3 cellular contexts compared by ENCODE assay signal in the genomic region with DNA sequence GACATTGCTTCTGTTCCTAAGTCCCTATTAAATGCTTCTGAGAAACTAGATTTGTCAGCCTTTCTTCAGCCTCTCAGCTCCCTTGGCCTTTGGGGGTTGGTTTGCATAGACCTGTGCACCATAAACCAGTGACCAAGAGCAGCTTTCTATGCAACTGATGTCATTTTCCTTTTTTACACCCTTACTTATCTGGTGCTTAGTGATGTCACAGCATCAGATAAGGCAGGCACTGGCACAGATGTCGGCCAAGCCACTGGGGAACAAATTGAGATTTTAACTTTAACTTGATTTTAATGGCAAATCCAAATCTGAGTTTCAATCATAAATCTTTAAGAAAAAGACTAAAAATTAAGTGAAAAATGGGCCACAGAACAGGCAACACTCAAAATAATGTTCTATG.
A peak's percentile ranks its signal among the peaks of the same experiment; 100 is the strongest.
TF ChIP-seq lines count a peak whose summit lies in the region.

No MANE protein-coding gene starts in this region.

TF ChIP-seq in SK-N-SH, 30 proteins besides CTCF, POLR2A, EP300 and RAD21:
- TF ChIP-seq RXRA (IDR thresholded peaks at IDR 0.05; ENCODE audit: borderline replicate concordance, low read depth) (no peak), GATA2 (CRISPR knock-in tag; IDR thresholded peaks at IDR 0.05) (peak; percentile 38; the same call in 1 of the 2 replicates)

TF ChIP-seq in SK-N-SH treated with all-trans-retinoic acid at 6 μM for 48 hours, 23 proteins besides CTCF, POLR2A, EP300 and RAD21:
- TF ChIP-seq OSR1 (CRISPR knock-in tag; IDR thresholded peaks at IDR 0.05): no peak
- TF ChIP-seq, protein P1, sequence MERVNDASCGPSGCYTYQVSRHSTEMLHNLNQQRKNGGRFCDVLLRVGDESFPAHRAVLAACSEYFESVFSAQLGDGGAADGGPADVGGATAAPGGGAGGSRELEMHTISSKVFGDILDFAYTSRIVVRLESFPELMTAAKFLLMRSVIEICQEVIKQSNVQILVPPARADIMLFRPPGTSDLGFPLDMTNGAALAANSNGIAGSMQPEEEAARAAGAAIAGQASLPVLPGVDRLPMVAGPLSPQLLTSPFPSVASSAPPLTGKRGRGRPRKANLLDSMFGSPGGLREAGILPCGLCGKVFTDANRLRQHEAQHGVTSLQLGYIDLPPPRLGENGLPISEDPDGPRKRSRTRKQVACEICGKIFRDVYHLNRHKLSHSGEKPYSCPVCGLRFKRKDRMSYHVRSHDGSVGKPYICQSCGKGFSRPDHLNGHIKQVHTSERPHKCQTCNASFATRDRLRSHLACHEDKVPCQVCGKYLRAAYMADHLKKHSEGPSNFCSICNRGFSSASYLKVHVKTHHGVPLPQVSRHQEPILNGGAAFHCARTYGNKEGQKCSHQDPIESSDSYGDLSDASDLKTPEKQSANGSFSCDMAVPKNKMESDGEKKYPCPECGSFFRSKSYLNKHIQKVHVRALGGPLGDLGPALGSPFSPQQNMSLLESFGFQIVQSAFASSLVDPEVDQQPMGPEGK (CRISPR knock-in tag; IDR thresholded peaks at IDR 0.05; ENCODE audit: borderline replicate concordance): no peak
- TF ChIP-seq ZNF8 (CRISPR knock-in tag; IDR thresholded peaks at IDR 0.05): no peak
- TF ChIP-seq ZNF565 (CRISPR knock-in tag; conservative IDR thresholded peaks at IDR 0.05; ENCODE audit: low read depth): no peak
- TF ChIP-seq BACH2 (CRISPR knock-in tag; IDR thresholded peaks at IDR 0.05; ENCODE audit: borderline replicate concordance): no peak
- TF ChIP-seq, protein P2, sequence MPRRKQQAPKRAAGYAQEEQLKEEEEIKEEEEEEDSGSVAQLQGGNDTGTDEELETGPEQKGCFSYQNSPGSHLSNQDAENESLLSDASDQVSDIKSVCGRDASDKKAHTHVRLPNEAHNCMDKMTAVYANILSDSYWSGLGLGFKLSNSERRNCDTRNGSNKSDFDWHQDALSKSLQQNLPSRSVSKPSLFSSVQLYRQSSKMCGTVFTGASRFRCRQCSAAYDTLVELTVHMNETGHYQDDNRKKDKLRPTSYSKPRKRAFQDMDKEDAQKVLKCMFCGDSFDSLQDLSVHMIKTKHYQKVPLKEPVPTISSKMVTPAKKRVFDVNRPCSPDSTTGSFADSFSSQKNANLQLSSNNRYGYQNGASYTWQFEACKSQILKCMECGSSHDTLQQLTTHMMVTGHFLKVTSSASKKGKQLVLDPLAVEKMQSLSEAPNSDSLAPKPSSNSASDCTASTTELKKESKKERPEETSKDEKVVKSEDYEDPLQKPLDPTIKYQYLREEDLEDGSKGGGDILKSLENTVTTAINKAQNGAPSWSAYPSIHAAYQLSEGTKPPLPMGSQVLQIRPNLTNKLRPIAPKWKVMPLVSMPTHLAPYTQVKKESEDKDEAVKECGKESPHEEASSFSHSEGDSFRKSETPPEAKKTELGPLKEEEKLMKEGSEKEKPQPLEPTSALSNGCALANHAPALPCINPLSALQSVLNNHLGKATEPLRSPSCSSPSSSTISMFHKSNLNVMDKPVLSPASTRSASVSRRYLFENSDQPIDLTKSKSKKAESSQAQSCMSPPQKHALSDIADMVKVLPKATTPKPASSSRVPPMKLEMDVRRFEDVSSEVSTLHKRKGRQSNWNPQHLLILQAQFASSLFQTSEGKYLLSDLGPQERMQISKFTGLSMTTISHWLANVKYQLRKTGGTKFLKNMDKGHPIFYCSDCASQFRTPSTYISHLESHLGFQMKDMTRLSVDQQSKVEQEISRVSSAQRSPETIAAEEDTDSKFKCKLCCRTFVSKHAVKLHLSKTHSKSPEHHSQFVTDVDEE (CRISPR knock-in tag; IDR thresholded peaks at IDR 0.05): no peak
- TF ChIP-seq RARB (CRISPR knock-in tag; IDR thresholded peaks at IDR 0.05): no peak
- no peak for TF ChIP-seq PPARA (CRISPR knock-in tag; IDR thresholded peaks at IDR 0.05; ENCODE audit: borderline replicate concordance)
- no peak for TF ChIP-seq ZNF70 (CRISPR knock-in tag; IDR thresholded peaks at IDR 0.05)
- TF ChIP-seq, protein P3, sequence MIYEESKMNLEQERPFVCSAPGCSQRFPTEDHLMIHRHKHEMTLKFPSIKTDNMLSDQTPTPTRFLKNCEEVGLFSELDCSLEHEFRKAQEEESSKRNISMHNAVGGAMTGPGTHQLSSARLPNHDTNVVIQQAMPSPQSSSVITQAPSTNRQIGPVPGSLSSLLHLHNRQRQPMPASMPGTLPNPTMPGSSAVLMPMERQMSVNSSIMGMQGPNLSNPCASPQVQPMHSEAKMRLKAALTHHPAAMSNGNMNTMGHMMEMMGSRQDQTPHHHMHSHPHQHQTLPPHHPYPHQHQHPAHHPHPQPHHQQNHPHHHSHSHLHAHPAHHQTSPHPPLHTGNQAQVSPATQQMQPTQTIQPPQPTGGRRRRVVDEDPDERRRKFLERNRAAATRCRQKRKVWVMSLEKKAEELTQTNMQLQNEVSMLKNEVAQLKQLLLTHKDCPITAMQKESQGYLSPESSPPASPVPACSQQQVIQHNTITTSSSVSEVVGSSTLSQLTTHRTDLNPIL (CRISPR knock-in tag; IDR thresholded peaks at IDR 0.05; ENCODE audit: low read depth): no peak
- TF ChIP-seq SNAI2 (CRISPR knock-in tag; IDR thresholded peaks at IDR 0.05): no peak
- TF ChIP-seq, protein P4, sequence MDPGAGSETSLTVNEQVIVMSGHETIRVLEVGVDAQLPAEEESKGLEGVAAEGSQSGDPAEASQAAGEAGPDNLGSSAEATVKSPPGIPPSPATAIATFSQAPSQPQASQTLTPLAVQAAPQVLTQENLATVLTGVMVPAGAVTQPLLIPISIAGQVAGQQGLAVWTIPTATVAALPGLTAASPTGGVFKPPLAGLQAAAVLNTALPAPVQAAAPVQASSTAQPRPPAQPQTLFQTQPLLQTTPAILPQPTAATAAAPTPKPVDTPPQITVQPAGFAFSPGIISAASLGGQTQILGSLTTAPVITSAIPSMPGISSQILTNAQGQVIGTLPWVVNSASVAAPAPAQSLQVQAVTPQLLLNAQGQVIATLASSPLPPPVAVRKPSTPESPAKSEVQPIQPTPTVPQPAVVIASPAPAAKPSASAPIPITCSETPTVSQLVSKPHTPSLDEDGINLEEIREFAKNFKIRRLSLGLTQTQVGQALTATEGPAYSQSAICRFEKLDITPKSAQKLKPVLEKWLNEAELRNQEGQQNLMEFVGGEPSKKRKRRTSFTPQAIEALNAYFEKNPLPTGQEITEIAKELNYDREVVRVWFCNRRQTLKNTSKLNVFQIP (CRISPR knock-in tag; IDR thresholded peaks at IDR 0.05; ENCODE audit: borderline replicate concordance, low read depth): no peak
- TF ChIP-seq TCF4 (CRISPR knock-in tag; IDR thresholded peaks at IDR 0.05; ENCODE audit: borderline replicate concordance): no peak
- TF ChIP-seq ISL1 (CRISPR knock-in tag; IDR thresholded peaks at IDR 0.05): no peak
- no peak for TF ChIP-seq ARNTL (CRISPR knock-in tag; IDR thresholded peaks at IDR 0.05; ENCODE audit: borderline replicate concordance, low read depth)
- TF ChIP-seq ZC3H10 (CRISPR knock-in tag; IDR thresholded peaks at IDR 0.05): no peak
- no peak for TF ChIP-seq GLIS3 (CRISPR knock-in tag; IDR thresholded peaks at IDR 0.05)
- no peak for TF ChIP-seq ZFP3 (CRISPR knock-in tag; IDR thresholded peaks at IDR 0.05)
- TF ChIP-seq TOX (CRISPR knock-in tag; IDR thresholded peaks at IDR 0.05; ENCODE audit: borderline replicate concordance): no peak
TF ChIP-seq in SK-N-SH treated with all-trans-retinoic acid at 6 μM for 48 hours: peak in this region for 0.

TF ChIP-seq in K562, 482 proteins besides CTCF, POLR2A, EP300 and RAD21:
- TF ChIP-seq MEF2A (IDR thresholded peaks at IDR 0.05; ENCODE audit: control insufficient read depth, low read depth, low read length): 0 out of 2 replicates have a peak, but pooled peaks have one; percentile 25
- TF ChIP-seq, protein P5, sequence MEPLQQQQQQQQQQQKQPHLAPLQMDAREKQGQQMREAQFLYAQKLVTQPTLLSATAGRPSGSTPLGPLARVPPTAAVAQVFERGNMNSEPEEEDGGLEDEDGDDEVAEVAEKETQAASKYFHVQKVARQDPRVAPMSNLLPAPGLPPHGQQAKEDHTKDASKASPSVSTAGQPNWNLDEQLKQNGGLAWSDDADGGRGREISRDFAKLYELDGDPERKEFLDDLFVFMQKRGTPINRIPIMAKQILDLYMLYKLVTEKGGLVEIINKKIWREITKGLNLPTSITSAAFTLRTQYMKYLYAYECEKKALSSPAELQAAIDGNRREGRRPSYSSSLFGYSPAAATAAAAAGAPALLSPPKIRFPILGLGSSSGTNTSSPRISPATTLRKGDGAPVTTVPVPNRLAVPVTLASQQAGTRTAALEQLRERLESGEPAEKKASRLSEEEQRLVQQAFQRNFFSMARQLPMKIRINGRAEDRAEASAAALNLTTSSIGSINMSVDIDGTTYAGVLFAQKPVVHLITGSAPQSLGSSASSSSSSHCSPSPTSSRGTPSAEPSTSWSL (CRISPR knock-in tag; IDR thresholded peaks at IDR 0.05; ENCODE audit: borderline replicate concordance): no peak
- TF ChIP-seq SPI1 (IDR thresholded peaks at IDR 0.05; ENCODE audit: borderline replicate concordance, low read depth, low read length): no peak
- no peak for TF ChIP-seq TAF7 (tag; IDR thresholded peaks at IDR 0.05)
- TF ChIP-seq, protein P6, sequence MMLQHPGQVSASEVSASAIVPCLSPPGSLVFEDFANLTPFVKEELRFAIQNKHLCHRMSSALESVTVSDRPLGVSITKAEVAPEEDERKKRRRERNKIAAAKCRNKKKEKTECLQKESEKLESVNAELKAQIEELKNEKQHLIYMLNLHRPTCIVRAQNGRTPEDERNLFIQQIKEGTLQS (IDR thresholded peaks at IDR 0.05): peak; percentile 25; the same call in 1 of the 2 replicates
- TF ChIP-seq, protein P6 (CRISPR knock-in tag; conservative IDR thresholded peaks at IDR 0.05): no peak
- no peak for TF ChIP-seq ATF1 (CRISPR knock-in tag; IDR thresholded peaks at IDR 0.05)
- TF ChIP-seq ATF1 (tag; IDR thresholded peaks at IDR 0.05): 0 out of 2 replicates have a peak, but pooled peaks have one; percentile 26
- TF ChIP-seq ZNF384 (IDR thresholded peaks at IDR 0.05; ENCODE audit: low read depth, low read length): no peak
- TF ChIP-seq, protein P7, sequence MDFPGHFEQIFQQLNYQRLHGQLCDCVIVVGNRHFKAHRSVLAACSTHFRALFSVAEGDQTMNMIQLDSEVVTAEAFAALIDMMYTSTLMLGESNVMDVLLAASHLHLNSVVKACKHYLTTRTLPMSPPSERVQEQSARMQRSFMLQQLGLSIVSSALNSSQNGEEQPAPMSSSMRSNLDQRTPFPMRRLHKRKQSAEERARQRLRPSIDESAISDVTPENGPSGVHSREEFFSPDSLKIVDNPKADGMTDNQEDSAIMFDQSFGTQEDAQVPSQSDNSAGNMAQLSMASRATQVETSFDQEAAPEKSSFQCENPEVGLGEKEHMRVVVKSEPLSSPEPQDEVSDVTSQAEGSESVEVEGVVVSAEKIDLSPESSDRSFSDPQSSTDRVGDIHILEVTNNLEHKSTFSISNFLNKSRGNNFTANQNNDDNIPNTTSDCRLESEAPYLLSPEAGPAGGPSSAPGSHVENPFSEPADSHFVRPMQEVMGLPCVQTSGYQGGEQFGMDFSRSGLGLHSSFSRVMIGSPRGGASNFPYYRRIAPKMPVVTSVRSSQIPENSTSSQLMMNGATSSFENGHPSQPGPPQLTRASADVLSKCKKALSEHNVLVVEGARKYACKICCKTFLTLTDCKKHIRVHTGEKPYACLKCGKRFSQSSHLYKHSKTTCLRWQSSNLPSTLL (IDR thresholded peaks at IDR 0.05): no peak
- no peak for TF ChIP-seq TCF7L2 (IDR thresholded peaks at IDR 0.05; ENCODE audit: low read depth, low read length)
- TF ChIP-seq CREM (IDR thresholded peaks at IDR 0.05; ENCODE audit: low read depth): peak; percentile 65
